In genomic region chrX:150575415-150575814, GRCh38 we compare ENCODE assay signal across 8 cellular contexts.
DNase-seq lines count a peak whose midpoint lies in the region; ATAC-seq and TF ChIP-seq lines count a peak whose summit lies in the region.

No MANE protein-coding gene starts in this region.

- H3K4me3 Mint-ChIP-seq in T-helper 2 cell treated with Interferon-gamma antibody and Interleukin-4, amounts not matched to agents 5 μg/mL and 100 μg/mL, for 36 hours = peak overlapping the region; percentile 90

- no peak overlapping the region for H3K4me3 ChIP-seq in cardiac fibroblast (replicated peaks in 1 of 2; ENCODE audit: low read depth in 2 of 2, low read length in 2 of 2)

- peaks cover 33% of the 10 kb centered on the region for H3K36me3 Mint-ChIP-seq in T-helper 2 cell treated with Interferon-gamma antibody and Interleukin-4, amounts not matched to agents 5 μg/mL and 100 μg/mL, for 36 hours (ENCODE audit: low read depth)

- H3K27ac Mint-ChIP-seq in T-helper 2 cell treated with Interferon-gamma antibody and Interleukin-4, amounts not matched to agents 5 μg/mL and 100 μg/mL, for 36 hours = peak overlapping the region; percentile 86

- H3K27me3 Mint-ChIP-seq in T-helper 2 cell treated with Interferon-gamma antibody and Interleukin-4, amounts not matched to agents 5 μg/mL and 100 μg/mL, for 36 hours (ENCODE audit: low read depth) = no peaks in the 10 kb centered on the region

- peak; percentile 32 for ATAC-seq in GM21529 (IDR thresholded peaks at IDR 0.05; ENCODE audit: unreplicated experiment)
- no peak for ATAC-seq in HG02798 (IDR thresholded peaks at IDR 0.05; ENCODE audit: poor library complexity, unreplicated experiment)
- ATAC-seq in GM21515 (IDR thresholded peaks at IDR 0.05; ENCODE audit: unreplicated experiment) = no peak

- no peaks in the 10 kb centered on the region for H3K9me3 Mint-ChIP-seq in T-helper 2 cell treated with Interferon-gamma antibody and Interleukin-4, amounts not matched to agents 5 μg/mL and 100 μg/mL, for 36 hours

- DNase-seq in T-helper 2 cell treated with Interferon-gamma antibody and Interleukin-4, amounts not matched to agents 5 μg/mL and 100 μg/mL, for 36 hours (ENCODE audit: low spot score) = peak; percentile 56
- DNase-seq in cardiac fibroblast (ENCODE audit: low read depth in 2 of 2) (peak; percentile 10 to 59), NCI-H2029 (lab: John Stamatoyannopoulos, UW) (no peak), DMS53 (lab: John Stamatoyannopoulos, UW) (no peak)
- DNase-seq in stimulated activated CD4-positive, alpha-beta T cell treated with anti-CD3 and anti-CD28 coated beads, Interleukin-2, amount 100 ng/mL, for 4 hours (ENCODE audit: low read depth) = peak; percentile 71

- H3K4me1 Mint-ChIP-seq in T-helper 2 cell treated with Interferon-gamma antibody and Interleukin-4, amounts not matched to agents 5 μg/mL and 100 μg/mL, for 36 hours (ENCODE audit: low read depth) = peaks cover 77% of the 10 kb centered on the region

- TF ChIP-seq CTCF in cardiac fibroblast (IDR thresholded peaks at IDR 0.05; ENCODE audit: low read depth, low read length) = no peak

Comparison
In these comparisons a context has a peak if more than half of its experiments do, and no peak if none do; other contexts are left out.
1. DNase-seq: peak in T-helper 2 cell treated with Interferon-gamma antibody and Interleukin-4, amounts not matched to agents 5 μg/mL and 100 μg/mL, for 36 hours (single experiment), cardiac fibroblast (2 of 2) and stimulated activated CD4-positive, alpha-beta T cell treated with anti-CD3 and anti-CD28 coated beads, Interleukin-2, amount 100 ng/mL, for 4 hours (single experiment); none in NCI-H2029 (single experiment) and DMS53 (single experiment).